17 cellular contexts compared by ENCODE assay signal in genomic region chr10:128187788-128188185, GRCh38.
A peak's percentile ranks its signal among the peaks of the same experiment; 100 is the strongest.
DNase-seq lines count a peak whose midpoint lies in the region; ATAC-seq and TF ChIP-seq lines count a peak whose summit lies in the region.
"Had no signal": no experiment of that assay in that cellular context is flagged by ENCODE, and none has a peak within 500 bp of the region (broad histone marks: within the 10 kb centered on the region; RNA-seq: fewer than 3 reads in every experiment).

No MANE protein-coding gene starts in this region.

- H3K9me3 Mint-ChIP-seq in activated T-cell treated with anti-CD3 and anti-CD28 coated beads, Interleukin-2, amount 50 U/mL, for 72 hours, result peaks cover 2 to 3% of the 10 kb centered on the region in 2 donors
- H3K9me3 Mint-ChIP-seq in central memory CD8-positive, alpha-beta T cell, result no peaks in the 10 kb centered on the region
- peaks cover 6% of the 10 kb centered on the region for H3K9me3 Mint-ChIP-seq in stimulated activated effector memory CD8-positive, alpha-beta T cell treated with anti-CD3 and anti-CD28 coated beads, Interleukin-12 subunit alpha, Interleukin-12 subunit beta, amount 100 ng/mL, for 72 hours

- intact Hi-C loops in lower lobe of right lung (cut with DNase I), result no loop called here
- intact Hi-C loops in colonic mucosa (cut with DNase I), result no loop called here

- H3K4me1 ChIP-seq in OCI-LY3 (ENCODE audit: low read length) (no peaks in the 10 kb centered on the region), lower lobe of right lung (no peaks in the 10 kb centered on the region), colonic mucosa (no peaks in the 10 kb centered on the region)
- H3K4me1 ChIP-seq: body of pancreas, esophagus squamous epithelium, vagina had no signal

- H3K9me3 ChIP-seq in OCI-LY3 (ENCODE audit: insufficient read depth, low read length) (no peaks in the 10 kb centered on the region), lower lobe of right lung (no peaks in the 10 kb centered on the region), colonic mucosa (no peaks in the 10 kb centered on the region)
- H3K9me3 ChIP-seq: body of pancreas, vagina had no signal

- no peaks in the 10 kb centered on the region for H3K36me3 ChIP-seq in OCI-LY3 (replicated peaks; ENCODE audit: low read depth, low read length)
- H3K36me3 ChIP-seq in lower lobe of right lung, result no peaks in the 10 kb centered on the region
- no peaks in the 10 kb centered on the region for H3K36me3 ChIP-seq in colonic mucosa
- H3K36me3 ChIP-seq: esophagus squamous epithelium, vagina had no signal

- H4K20me1 ChIP-seq in OCI-LY3 (ENCODE audit: insufficient read depth, low read length), result no peaks in the 10 kb centered on the region

- peaks cover 2 to 12% of the 10 kb centered on the region in 2 donors for H3K36me3 Mint-ChIP-seq in activated T-cell treated with anti-CD3 and anti-CD28 coated beads, Interleukin-2, amount 50 U/mL, for 72 hours (ENCODE audit: insufficient read depth in 2 of 2)
- H3K36me3 Mint-ChIP-seq in central memory CD8-positive, alpha-beta T cell (ENCODE audit: insufficient read depth), result no peaks in the 10 kb centered on the region
- no peaks in the 10 kb centered on the region for H3K36me3 Mint-ChIP-seq in stimulated activated effector memory CD8-positive, alpha-beta T cell treated with anti-CD3 and anti-CD28 coated beads, Interleukin-12 subunit alpha, Interleukin-12 subunit beta, amount 100 ng/mL, for 72 hours

- peak overlapping the region; percentile 49 for H3K4me2 ChIP-seq in OCI-LY3 (ENCODE audit: low read length)
- H3K4me2 ChIP-seq: KMS-11 had no signal

- TF ChIP-seq CTCF in OCI-LY3 (IDR thresholded peaks at IDR 0.05; ENCODE audit: low read depth, low read length) (no peak), lower lobe of right lung (IDR thresholded peaks at IDR 0.05) (no peak), colonic mucosa (IDR thresholded peaks at IDR 0.05) (no peak)

- H2AFZ ChIP-seq in OCI-LY3 (ENCODE audit: low read depth, low read length), result no peak overlapping the region
- H2AFZ ChIP-seq: GM23248 had no signal

- peaks cover 36% of the 10 kb centered on the region for H3K4me1 Mint-ChIP-seq in activated T-cell treated with anti-CD3 and anti-CD28 coated beads, Interleukin-2, amount 50 U/mL, for 72 hours (ENCODE audit: low read depth)
- H3K4me1 Mint-ChIP-seq in central memory CD8-positive, alpha-beta T cell, result peaks cover 18% of the 10 kb centered on the region
- peaks cover 34% of the 10 kb centered on the region for H3K4me1 Mint-ChIP-seq in stimulated activated effector memory CD8-positive, alpha-beta T cell treated with anti-CD3 and anti-CD28 coated beads, Interleukin-12 subunit alpha, Interleukin-12 subunit beta, amount 100 ng/mL, for 72 hours

- peak; percentile 32 to 40 for ATAC-seq in activated T-cell treated with anti-CD3 and anti-CD28 coated beads, Interleukin-2, amount 50 U/mL, for 72 hours (replicated peaks in 1 of 2)
- ATAC-seq in central memory CD8-positive, alpha-beta T cell (replicated peaks; ENCODE audit: extremely low read depth, poor library complexity, severe bottlenecking), result peak; percentile 15
- ATAC-seq in stimulated activated effector memory CD8-positive, alpha-beta T cell treated with anti-CD3 and anti-CD28 coated beads, Interleukin-12 subunit alpha, Interleukin-12 subunit beta, amount 100 ng/mL, for 72 hours, result peak; percentile 53
- no peak for ATAC-seq in lower lobe of right lung
- ATAC-seq: body of pancreas had no signal

- no peaks in the 10 kb centered on the region for H3K27me3 Mint-ChIP-seq in activated T-cell treated with anti-CD3 and anti-CD28 coated beads, Interleukin-2, amount 50 U/mL, for 72 hours (ENCODE audit: low read depth)
- no peaks in the 10 kb centered on the region for H3K27me3 Mint-ChIP-seq in central memory CD8-positive, alpha-beta T cell

- peak overlapping the region; percentile 86 to 89 for H3K4me3 Mint-ChIP-seq in activated T-cell treated with anti-CD3 and anti-CD28 coated beads, Interleukin-2, amount 50 U/mL, for 72 hours
- peak overlapping the region; percentile 77 for H3K4me3 Mint-ChIP-seq in central memory CD8-positive, alpha-beta T cell
- peak overlapping the region; percentile 78 for H3K4me3 Mint-ChIP-seq in stimulated activated effector memory CD8-positive, alpha-beta T cell treated with anti-CD3 and anti-CD28 coated beads, Interleukin-12 subunit alpha, Interleukin-12 subunit beta, amount 100 ng/mL, for 72 hours

- H3K27ac Mint-ChIP-seq in activated T-cell treated with anti-CD3 and anti-CD28 coated beads, Interleukin-2, amount 50 U/mL, for 72 hours, result peak overlapping the region; percentile 87
- peak overlapping the region; percentile 94 for H3K27ac Mint-ChIP-seq in central memory CD8-positive, alpha-beta T cell (ENCODE audit: low read depth)
- peak overlapping the region; percentile 93 for H3K27ac Mint-ChIP-seq in stimulated activated effector memory CD8-positive, alpha-beta T cell treated with anti-CD3 and anti-CD28 coated beads, Interleukin-12 subunit alpha, Interleukin-12 subunit beta, amount 100 ng/mL, for 72 hours

- DNase-seq in activated T-cell treated with anti-CD3 and anti-CD28 coated beads, Interleukin-2, amount 50 U/mL, for 72 hours, result no peak
- no peak for DNase-seq in activated T-cell treated with anti-CD3 and anti-CD28 coated beads, Interleukin-2, amount 50 U/mL, for 1 hour
- DNase-seq in central memory CD8-positive, alpha-beta T cell (ENCODE audit: low spot score in 2 of 2), result no peak
- DNase-seq in stimulated activated effector memory CD8-positive, alpha-beta T cell treated with anti-CD3 and anti-CD28 coated beads, Interleukin-12 subunit alpha, Interleukin-12 subunit beta, amount 100 ng/mL, for 72 hours (ENCODE audit: low spot score in 2 of 2), result no peak
- DNase-seq in lower lobe of right lung, result no peak
- DNase-seq in colonic mucosa, result no peak
- no peak for DNase-seq in NCI-H2227 (lab: John Stamatoyannopoulos, UW; ENCODE audit: unreplicated experiment)
- DNase-seq: body of pancreas; esophagus squamous epithelium; GM23248; NCI-H1417; NCI-H2171 treated with DMSO at 0.1 percent for 48 hours; stimulated activated CD4-positive, alpha-beta T cell treated with anti-CD3 and anti-CD28 coated beads, Interleukin-12 subunit alpha, Interleukin-12 subunit beta, amount 100 ng/mL, for 4 hours; stimulated activated naive CD4-positive, alpha-beta T cell treated with Interleukin-2 at 50 U/mL for 16 hours had no signal

- H3K9ac ChIP-seq in OCI-LY3 (ENCODE audit: low read length), result no peak overlapping the region
- no peak overlapping the region for H3K9ac ChIP-seq in colonic mucosa (ENCODE audit: low read depth in 2 of 2, low read length in 2 of 2)
- H3K9ac ChIP-seq: GM23248, KMS-11 had no signal

- H3K27ac ChIP-seq in OCI-LY3 (ENCODE audit: low read length), result no peak overlapping the region
- H3K27ac ChIP-seq in lower lobe of right lung, result no peak overlapping the region
- no peak overlapping the region for H3K27ac ChIP-seq in colonic mucosa
- H3K27ac ChIP-seq: body of pancreas, esophagus squamous epithelium, GM23248, KMS-11, vagina had no signal

- no peak overlapping the region for H3K4me3 ChIP-seq in OCI-LY3 (ENCODE audit: low read length)
- no peak overlapping the region for H3K4me3 ChIP-seq in lower lobe of right lung
- no peak overlapping the region for H3K4me3 ChIP-seq in colonic mucosa
- H3K4me3 ChIP-seq: body of pancreas, esophagus squamous epithelium, GM23248, vagina had no signal

- H3K27me3 ChIP-seq in OCI-LY3 (ENCODE audit: low read depth, low read length) (no peaks in the 10 kb centered on the region), lower lobe of right lung (ENCODE audit: low read depth) (no peaks in the 10 kb centered on the region), colonic mucosa (no peaks in the 10 kb centered on the region)
- H3K27me3 ChIP-seq: body of pancreas, vagina had no signal

- no peaks in the 10 kb centered on the region for H3K79me2 ChIP-seq in OCI-LY3 (ENCODE audit: low read length)

Comparison
In these comparisons a context has a peak if more than half of its experiments do, and no peak if none do; other contexts are left out.
1. ATAC-seq: peak in activated T-cell treated with anti-CD3 and anti-CD28 coated beads, Interleukin-2, amount 50 U/mL, for 72 hours (2 of 2), central memory CD8-positive, alpha-beta T cell (single experiment) and stimulated activated effector memory CD8-positive, alpha-beta T cell treated with anti-CD3 and anti-CD28 coated beads, Interleukin-12 subunit alpha, Interleukin-12 subunit beta, amount 100 ng/mL, for 72 hours (single experiment); none in lower lobe of right lung (0 of 2).
2. Peak in every context shown above with its lines, with median percentiles within 50 percentile points of each other: H3K27ac Mint-ChIP-seq and H3K4me3 Mint-ChIP-seq.